In genomic region chr5:135998889-135999288, GRCh38 we compare ENCODE assay signal across 20 cellular contexts. TPM values are rescaled to one million over a fixed set of nuclear protein-coding genes. Genes with fewer than 3 reads are reported as not detected.
"Had no signal": no experiment of that assay in that cellular context is flagged by ENCODE, and none has a peak within 500 bp of the region (broad histone marks: within the 10 kb centered on the region; RNA-seq: fewer than 3 reads in every experiment).

No MANE protein-coding gene starts in this region.

- DNase-seq: activated naive CD4-positive, alpha-beta T cell treated with Interleukin-2 at 50 U/mL for 16 hours; activated T-cell treated with anti-CD3 and anti-CD28 coated beads for 4 hours; aorta; erythroblast; gastrocnemius medialis; heart right ventricle; left cardiac atrium; lower lobe of right lung; midbrain; stimulated activated CD4-positive, alpha-beta T cell treated with anti-CD3 and anti-CD28 coated beads, Interleukin-4, amount 100 ng/mL, for 4 hours; stimulated activated naive CD8-positive, alpha-beta T cell treated with anti-CD3 and anti-CD28 coated beads, Interleukin-15, Interleukin-2, amounts not matched to agents 100 U/mL and 50 U/mL, for 24 hours; T-helper 9 cell; transverse colon had no signal

- H3K4me1 ChIP-seq: gastrocnemius medialis had no signal

- ATAC-seq: activated T-helper 17 cell treated with anti-CD3 and anti-CD28 coated beads, Interleukin-2, amount 50 U/mL, for 72 hours; gastrocnemius medialis; stimulated activated naive CD8-positive, alpha-beta T cell treated with anti-CD3 and anti-CD28 coated beads, Interleukin-15, Interleukin-2, amounts not matched to agents 100 U/mL and 50 U/mL, for 24 hours had no signal

- H3K4me3 Mint-ChIP-seq: activated T-helper 17 cell treated with anti-CD3 and anti-CD28 coated beads, Interleukin-2, amount 50 U/mL, for 72 hours had no signal

- H3K36me3 ChIP-seq: gastrocnemius medialis, heart right ventricle, lower lobe of right lung, transverse colon had no signal

- FAIRE-seq: bronchial epithelial cell had no signal

- H3K4me3 ChIP-seq: dorsolateral prefrontal cortex, gastrocnemius medialis, heart right ventricle, lower lobe of right lung, skin epidermis, transverse colon had no signal

- H3K9me3 Mint-ChIP-seq: activated T-helper 17 cell treated with anti-CD3 and anti-CD28 coated beads, Interleukin-2, amount 50 U/mL, for 72 hours had no signal

- H3K27ac Mint-ChIP-seq: activated T-helper 17 cell treated with anti-CD3 and anti-CD28 coated beads, Interleukin-2, amount 50 U/mL, for 72 hours had no signal

- H3K27ac ChIP-seq: dorsolateral prefrontal cortex, gastrocnemius medialis, lower lobe of right lung had no signal

- H3K9me3 ChIP-seq: gastrocnemius medialis, heart right ventricle, lower lobe of right lung, transverse colon had no signal

- H3K4me1 Mint-ChIP-seq: activated T-helper 17 cell treated with anti-CD3 and anti-CD28 coated beads, Interleukin-2, amount 50 U/mL, for 72 hours had no signal

- H3K27me3 ChIP-seq: gastrocnemius medialis, heart right ventricle, transverse colon had no signal

RNA-seq across cellular contexts. Expression of gene LECT2, which starts 44.1 kb away (rescaled TPM):
- total RNA-seq: activated CD8-positive, alpha-beta memory T cell treated with anti-CD3 and anti-CD28 coated beads for 36 hours; activated T-helper 17 cell treated with anti-CD3 and anti-CD28 coated beads, Interleukin-2, amount 50 U/mL, for 72 hours; aorta; bronchial epithelial cell; cerebellum; dorsolateral prefrontal cortex; gastrocnemius medialis; heart right ventricle; left cardiac atrium; lower lobe of right lung; renal cortical epithelial cell; transverse colon had no signal
